In the genomic region with DNA sequence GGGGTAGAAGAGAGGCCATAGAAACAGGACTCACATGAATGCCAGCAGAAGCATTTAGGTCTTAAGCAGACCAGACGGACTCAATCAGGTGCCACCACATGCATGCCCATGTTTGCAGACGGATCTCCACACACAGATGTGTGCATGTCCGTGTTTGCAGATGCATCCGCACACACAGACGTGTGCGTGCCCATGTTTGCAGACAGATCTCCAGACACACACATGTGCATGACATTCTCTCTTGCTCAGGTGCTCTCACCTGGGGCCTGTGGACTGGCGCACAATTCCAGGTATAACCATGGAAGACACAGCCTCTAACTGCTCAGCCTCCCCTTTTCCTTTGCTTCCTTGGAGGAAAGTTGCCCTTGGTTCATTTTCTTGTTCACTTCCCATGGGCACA, we compare ENCODE assay signal across 25 cellular contexts.
"Had no signal": no experiment of that assay in that cellular context is flagged by ENCODE, and none has a peak within 500 bp of the region (broad histone marks: within the 10 kb centered on the region; RNA-seq: fewer than 3 reads in every experiment).

No MANE protein-coding gene starts in this region.

- DNase-seq: activated CD4-positive, alpha-beta memory T cell treated with anti-CD3 and anti-CD28 coated beads for 36 hours; activated CD4-positive, alpha-beta T cell treated with anti-CD3 and anti-CD28 coated beads, Interleukin-2, amount 10 ng/mL, durations not matched to agents 24 days and 14 days; activated gamma-delta T cell; activated naive CD4-positive, alpha-beta T cell treated with anti-CD3 and anti-CD28 coated beads, Interleukin-2, amount 10 ng/mL, durations not matched to agents 7 days and 5 days; activated naive CD8-positive, alpha-beta T cell treated with anti-CD3 and anti-CD28 coated beads, Interleukin-2, amount 10 ng/mL, durations not matched to agents 7 days and 5 days; activated T-cell treated with anti-CD3 and anti-CD28 coated beads for 4 hours; brain microvascular endothelial cell; cortex of kidney; effector memory CD8-positive, alpha-beta T cell; hypothalamus; immature natural killer cell; lower lobe of right lung; mesendoderm; nephron progenitor cell; retina; stimulated activated naive CD8-positive, alpha-beta T cell treated with anti-CD3 and anti-CD28 coated beads, Interleukin-15, Interleukin-2, amounts not matched to agents 100 U/mL and 50 U/mL, for 24 hours had no signal

- H3K9me3 ChIP-seq: gastroesophageal sphincter, lower lobe of right lung, neutrophil, ovary, prostate gland, thoracic aorta had no signal

- ATAC-seq: effector memory CD8-positive, alpha-beta T cell; gastroesophageal sphincter; lower lobe of right lung; stimulated activated naive CD8-positive, alpha-beta T cell treated with anti-CD3 and anti-CD28 coated beads, Interleukin-15, Interleukin-2, amounts not matched to agents 100 U/mL and 50 U/mL, for 24 hours had no signal

- H3K36me3 Mint-ChIP-seq: activated CD4-positive, alpha-beta memory T cell treated with anti-CD3 and anti-CD28 coated beads for 36 hours; activated naive CD4-positive, alpha-beta T cell treated with anti-CD3 and anti-CD28 coated beads, Interleukin-2, amount 10 ng/mL, durations not matched to agents 7 days and 5 days; activated naive CD8-positive, alpha-beta T cell treated with anti-CD3 and anti-CD28 coated beads, Interleukin-2, amount 10 ng/mL, durations not matched to agents 7 days and 5 days; immature natural killer cell; type B pancreatic cell had no signal

- H3K9me3 Mint-ChIP-seq: activated CD4-positive, alpha-beta memory T cell treated with anti-CD3 and anti-CD28 coated beads for 36 hours; activated CD4-positive, alpha-beta T cell treated with anti-CD3 and anti-CD28 coated beads, Interleukin-2, amount 10 ng/mL, durations not matched to agents 24 days and 14 days; activated naive CD8-positive, alpha-beta T cell treated with anti-CD3 and anti-CD28 coated beads, Interleukin-2, amount 10 ng/mL, durations not matched to agents 7 days and 5 days; activated T-helper 1 cell treated with anti-CD3 and anti-CD28 coated beads, Interleukin-12 subunit alpha, Interleukin-12 subunit beta, Interleukin-2, Interleukin-4 antibody, amounts not matched to agents 30 ng/mL and 10 ng/mL and 1 ng/mL, durations not matched to agents 14 hours and 24 hours and 36 hours; effector memory CD8-positive, alpha-beta T cell; immature natural killer cell; nephron progenitor cell; type B pancreatic cell had no signal

- H3K27me3 ChIP-seq: ovary had no signal

- H3K27ac ChIP-seq: brain microvascular endothelial cell, gastroesophageal sphincter, lower lobe of right lung, neutrophil, ovary, prostate gland, SK-N-MC, thoracic aorta, VCaP had no signal

- H3K4me1 ChIP-seq: lower lobe of right lung, prostate gland had no signal

- H3K4me3 ChIP-seq: gastroesophageal sphincter, lower lobe of right lung, ovary, prostate gland, SK-N-MC, thoracic aorta had no signal

- H3K4me1 Mint-ChIP-seq: activated CD4-positive, alpha-beta T cell treated with anti-CD3 and anti-CD28 coated beads, Interleukin-2, amount 10 ng/mL, durations not matched to agents 24 days and 14 days; activated naive CD8-positive, alpha-beta T cell treated with anti-CD3 and anti-CD28 coated beads, Interleukin-2, amount 10 ng/mL, durations not matched to agents 7 days and 5 days; immature natural killer cell; nephron progenitor cell had no signal

- H3K27ac Mint-ChIP-seq: activated CD4-positive, alpha-beta memory T cell treated with anti-CD3 and anti-CD28 coated beads for 36 hours; activated CD4-positive, alpha-beta T cell treated with anti-CD3 and anti-CD28 coated beads, Interleukin-2, amount 10 ng/mL, durations not matched to agents 24 days and 14 days; activated naive CD4-positive, alpha-beta T cell treated with anti-CD3 and anti-CD28 coated beads, Interleukin-2, amount 10 ng/mL, durations not matched to agents 7 days and 5 days; activated naive CD8-positive, alpha-beta T cell treated with anti-CD3 and anti-CD28 coated beads, Interleukin-2, amount 10 ng/mL, durations not matched to agents 7 days and 5 days; activated T-helper 1 cell treated with anti-CD3 and anti-CD28 coated beads, Interleukin-12 subunit alpha, Interleukin-12 subunit beta, Interleukin-2, Interleukin-4 antibody, amounts not matched to agents 30 ng/mL and 10 ng/mL and 1 ng/mL, durations not matched to agents 14 hours and 24 hours and 36 hours; effector memory CD8-positive, alpha-beta T cell; immature natural killer cell; nephron progenitor cell; type B pancreatic cell had no signal

- H3K36me3 ChIP-seq: brain microvascular endothelial cell, gastroesophageal sphincter, lower lobe of right lung, neutrophil, ovary, prostate gland, thoracic aorta had no signal

- H3K4me3 Mint-ChIP-seq: activated CD4-positive, alpha-beta memory T cell treated with anti-CD3 and anti-CD28 coated beads for 36 hours; activated CD4-positive, alpha-beta T cell treated with anti-CD3 and anti-CD28 coated beads, Interleukin-2, amount 10 ng/mL, durations not matched to agents 24 days and 14 days; activated naive CD4-positive, alpha-beta T cell treated with anti-CD3 and anti-CD28 coated beads, Interleukin-2, amount 10 ng/mL, durations not matched to agents 7 days and 5 days; activated naive CD8-positive, alpha-beta T cell treated with anti-CD3 and anti-CD28 coated beads, Interleukin-2, amount 10 ng/mL, durations not matched to agents 7 days and 5 days; activated T-helper 1 cell treated with anti-CD3 and anti-CD28 coated beads, Interleukin-12 subunit alpha, Interleukin-12 subunit beta, Interleukin-2, Interleukin-4 antibody, amounts not matched to agents 30 ng/mL and 10 ng/mL and 1 ng/mL, durations not matched to agents 14 hours and 24 hours and 36 hours; effector memory CD8-positive, alpha-beta T cell; immature natural killer cell; nephron progenitor cell had no signal
